In the genomic region with DNA sequence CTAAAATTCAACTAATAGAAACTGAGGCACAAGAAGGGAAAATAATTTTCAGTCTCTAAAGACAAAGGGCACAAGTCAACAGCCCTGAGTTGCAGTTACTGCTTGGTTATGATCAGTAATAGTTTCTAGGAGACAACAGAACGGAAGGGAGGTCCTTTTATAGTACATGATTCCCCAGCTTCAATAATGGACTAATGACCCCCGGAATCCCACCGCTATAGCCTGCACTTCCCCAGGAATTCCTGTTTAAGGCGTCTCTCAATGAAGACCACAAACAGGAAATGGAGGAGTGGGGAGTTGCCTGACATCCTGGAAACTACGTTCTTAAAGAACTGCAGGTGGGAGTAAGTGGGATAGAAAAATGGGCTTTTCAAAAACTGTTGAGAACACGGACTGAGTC, we compare ENCODE assay signal across 8 cellular contexts.
DNase-seq lines count a peak whose midpoint lies in the region; ATAC-seq, FAIRE-seq and TF ChIP-seq lines count a peak whose summit lies in the region.

No MANE protein-coding gene starts in this region.

- no peak for TF ChIP-seq EP300 in GM12878 (IDR thresholded peaks at IDR 0.05; ENCODE audit: borderline replicate concordance in 1 of 2, control insufficient read depth in 1 of 2, low read depth in 2 of 2, low read length in 2 of 2)

- SMC1A ChIA-PET in GM12878 (lab: Charles Lee; ENCODE audit: uncharacterized antibody, unreplicated experiment): interaction anchor here (0.9 to 6.3 kb wide), 23 partner anchors 10 to 188 kb away, joined by 3 to 67 read pairs (median 6); a partner anchor contains a TSS

- H3K27ac ChIP-seq in ACC112 (ENCODE audit: low read depth, low read length) (peak overlapping the region; percentile 60), GM12878 (ENCODE audit: control insufficient read depth, insufficient read depth) (no peak overlapping the region)

- no peaks in the 10 kb centered on the region for H4K20me1 ChIP-seq in GM12878 (ENCODE audit: control insufficient read depth, insufficient read depth)

- RAD21 ChIA-PET in GM12878 (lab: Charles Lee; ENCODE audit: unreplicated experiment): interaction anchor here (0.7 to 4.2 kb wide), 18 partner anchors 9 to 335 kb away, joined by 3 to 51 read pairs (median 7); a partner anchor contains a TSS

- TF ChIP-seq RAD21 in GM12878 (IDR thresholded peaks at IDR 0.05; ENCODE audit: insufficient read depth, low read depth, low read length): no peak

- in situ Hi-C loops in GM12878 (cut with MboI): loop anchor here (25.0 kb wide), 2 partner anchors 346 to 746 kb away; a partner anchor contains a TSS

- peak overlapping the region; percentile 35 for H2AFZ ChIP-seq in ACC112 (ENCODE audit: low read length, unreplicated experiment)
- H2AFZ ChIP-seq in GM12878 (ENCODE audit: control insufficient read depth, low read depth, low read length): no peak overlapping the region; the same call in 1 of the 2 replicates

- H3K9me3 Mint-ChIP-seq in memory B cell: no peaks in the 10 kb centered on the region

- H3K4me2 ChIP-seq in GM12878 (ENCODE audit: control insufficient read depth, insufficient read depth): no peak overlapping the region

- FAIRE-seq in GM12878 (lab: Jason Lieb, UNC): no peak

- ATAC-seq in HG02870 (IDR thresholded peaks at IDR 0.05; ENCODE audit: unreplicated experiment): peak; percentile 8
- ATAC-seq in GM12878: peak; percentile 27
- ATAC-seq in memory B cell (ENCODE audit: low read depth): peak; percentile 12
- no peak for ATAC-seq in omental fat pad (ENCODE audit: low FRiP score)
- ATAC-seq in GM19324 (IDR thresholded peaks at IDR 0.05; ENCODE audit: low FRiP score, unreplicated experiment): no peak

- WGBS in GM12878 (ENCODE audit: insufficient coverage, insufficient replicate concordance, low lambda C conversion rate, missing lambda C conversion rate): 31% methylated on average over 6 of the region's 6 CpGs

- peak overlapping the region; percentile 16; the same call in 1 of the 2 replicates for H3K4me3 ChIP-seq in ACC112 (ENCODE audit: low read depth, low read length)
- no peak overlapping the region for H3K4me3 ChIP-seq in GM12878

- H3K9ac ChIP-seq in GM12878 (ENCODE audit: control insufficient read depth, insufficient read depth, low read length): no peak overlapping the region

- no TSS peak for BruUV-seq in GM12878 (replicated peaks; lab: Mats Ljungman, UMichigan)

- H3K4me1 ChIP-seq in ACC112 (ENCODE audit: control insufficient read depth, insufficient read depth, low read length, unreplicated experiment) (peaks cover 24% of the 10 kb centered on the region), GM12878 (ENCODE audit: control insufficient read depth, insufficient read depth, low read length) (no peaks in the 10 kb centered on the region)

- peaks cover 29% of the 10 kb centered on the region for H3K36me3 Mint-ChIP-seq in memory B cell

- H3K27me3 Mint-ChIP-seq in memory B cell: no peaks in the 10 kb centered on the region

- no peak overlapping the region for H3K4me3 Mint-ChIP-seq in memory B cell

- DNase-seq in GM12878 (ENCODE audit: low read depth, low spot score) (no peak), memory B cell (ENCODE audit: low spot score in 2 of 2) (no peak), omental fat pad (ENCODE audit: low spot score) (no peak), HEK293T (ENCODE audit: extremely low spot score) (no peak)
- DNase-seq in stimulated activated CD4-positive, alpha-beta T cell treated with anti-CD3 and anti-CD28 coated beads, Interleukin-4, amount 100 ng/mL, for 24 hours: no peak

- H3K36me3 ChIP-seq in ACC112 (ENCODE audit: insufficient read depth, low read length) (peaks cover 3% of the 10 kb centered on the region; the same call in 1 of the 2 replicates), GM12878 (ENCODE audit: control insufficient read depth in 2 of 2, insufficient read depth in 2 of 2, low read length in 1 of 2) (peaks cover 4 to 25% of the 10 kb centered on the region in 2 experiments)

- no peaks in the 10 kb centered on the region for H3K9me3 ChIP-seq in GM12878 (replicated peaks; ENCODE audit: control insufficient read depth, insufficient read depth, low read length)

- H3K4me1 Mint-ChIP-seq in memory B cell: peaks cover 7% of the 10 kb centered on the region

- POLR2A ChIA-PET in GM12878 (lab: Charles Lee): no interaction called here
- POLR2A ChIA-PET in HEK293T (lab: Yijun Ruan, JAX): interaction anchor here (1.0 kb wide), 1 partner anchor 82 kb away, joined by 3 read pairs; a partner anchor contains a TSS

- TF ChIP-seq CTCF in GM12878 (IDR thresholded peaks at IDR 0.05 in 2 of 3, conservative IDR thresholded peaks at IDR 0.05 in 1 of 3; ENCODE audit: control insufficient read depth in 2 of 3, extremely low read depth in 1 of 3, insufficient read depth in 1 of 3, low read depth in 3 of 3, low read length in 3 of 3): no peak
- TF ChIP-seq CTCF in omental fat pad (IDR thresholded peaks at IDR 0.05): no peak

- intact Hi-C loops in GM12878 (cut with micrococcal nuclease; ENCODE audit: unreplicated experiment): loop anchor here (1.0 to 2.0 kb wide), 4 partner anchors 83 to 146 kb away; a partner anchor contains a TSS

- H3K27me3 ChIP-seq in ACC112 (ENCODE audit: insufficient read depth, low read length) (no peaks in the 10 kb centered on the region), GM12878 (replicated peaks in 1 of 2; ENCODE audit: control insufficient read depth in 2 of 2, insufficient read depth in 2 of 2, low read length in 1 of 2) (no peaks in the 10 kb centered on the region)

- no peak for TF ChIP-seq POLR2A in GM12878 (IDR thresholded peaks at IDR 0.05; ENCODE audit: low read depth, low read length)

- CTCF ChIA-PET in GM12878 (lab: Yijun Ruan, JAX) (interaction anchor here (0.8 to 5.4 kb wide), 35 partner anchors 10 to 366 kb away, joined by 3 to 71 read pairs (median 6); a partner anchor contains a TSS), HEK293T (lab: Yijun Ruan, JAX) (interaction anchor here (0.6 to 1.8 kb wide), 7 partner anchors 10 to 335 kb away, joined by 3 to 15 read pairs (median 5); a partner anchor contains a TSS)

- H3K79me2 ChIP-seq in ACC112 (ENCODE audit: control insufficient read depth, insufficient read depth, low read length, unreplicated experiment): no peaks in the 10 kb centered on the region
- no peaks in the 10 kb centered on the region for H3K79me2 ChIP-seq in GM12878 (ENCODE audit: control insufficient read depth, insufficient read depth, low read length)

- H3K27ac Mint-ChIP-seq in memory B cell: peak overlapping the region; percentile 94

TF ChIP-seq in GM12878, 131 proteins besides CTCF, POLR2A, EP300 and RAD21 (continues in another document):
- TF ChIP-seq SPI1 (IDR thresholded peaks at IDR 0.05; ENCODE audit: borderline replicate concordance, insufficient read depth, low read depth, low read length): no peak
- no peak for TF ChIP-seq EGR1 (IDR thresholded peaks at IDR 0.05; ENCODE audit: borderline replicate concordance in 1 of 2, low read depth in 2 of 2, low read length in 2 of 2)

TF ChIP-seq in HEK293T, 16 proteins besides CTCF, POLR2A, EP300 and RAD21:
- TF ChIP-seq SUZ12 (IDR thresholded peaks at IDR 0.05) (no peak), HDGF (IDR thresholded peaks at IDR 0.05; ENCODE audit: borderline replicate concordance) (no peak), L3MBTL2 (conservative IDR thresholded peaks at IDR 0.05) (no peak), LEF1 (IDR thresholded peaks at IDR 0.05; ENCODE audit: borderline replicate concordance) (no peak), SP1 (IDR thresholded peaks at IDR 0.05) (no peak), ZNF384 (IDR thresholded peaks at IDR 0.05) (no peak), ELF4 (IDR thresholded peaks at IDR 0.05) (no peak), ARNT (IDR thresholded peaks at IDR 0.05) (no peak), TARDBP (IDR thresholded peaks at IDR 0.05) (no peak), CTBP1 (IDR thresholded peaks at IDR 0.05; ENCODE audit: borderline replicate concordance) (no peak), FOXM1 (IDR thresholded peaks at IDR 0.05; ENCODE audit: borderline replicate concordance) (no peak), FOXK2 (IDR thresholded peaks at IDR 0.05) (no peak), BHLHE40 (IDR thresholded peaks at IDR 0.05; ENCODE audit: borderline replicate concordance) (no peak), NFRKB (IDR thresholded peaks at IDR 0.05) (no peak)
- TF ChIP-seq, protein P1, sequence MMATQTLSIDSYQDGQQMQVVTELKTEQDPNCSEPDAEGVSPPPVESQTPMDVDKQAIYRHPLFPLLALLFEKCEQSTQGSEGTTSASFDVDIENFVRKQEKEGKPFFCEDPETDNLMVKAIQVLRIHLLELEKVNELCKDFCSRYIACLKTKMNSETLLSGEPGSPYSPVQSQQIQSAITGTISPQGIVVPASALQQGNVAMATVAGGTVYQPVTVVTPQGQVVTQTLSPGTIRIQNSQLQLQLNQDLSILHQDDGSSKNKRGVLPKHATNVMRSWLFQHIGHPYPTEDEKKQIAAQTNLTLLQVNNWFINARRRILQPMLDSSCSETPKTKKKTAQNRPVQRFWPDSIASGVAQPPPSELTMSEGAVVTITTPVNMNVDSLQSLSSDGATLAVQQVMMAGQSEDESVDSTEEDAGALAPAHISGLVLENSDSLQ (IDR thresholded peaks at IDR 0.05): no peak

Comparison
In these comparisons a context has a peak if more than half of its experiments do, and no peak if none do; other contexts are left out.
1. ATAC-seq: peak in HG02870 (single experiment), GM12878 (single experiment) and memory B cell (single experiment); none in omental fat pad (single experiment) and GM19324 (single experiment).